15 cellular contexts compared by ENCODE assay signal in genomic region chr5:120017523-120017922, GRCh38.
DNase-seq lines count a peak whose midpoint lies in the region; FAIRE-seq and TF ChIP-seq lines count a peak whose summit lies in the region.
"Had no signal": no experiment of that assay in that cellular context is flagged by ENCODE, and none has a peak within 500 bp of the region (broad histone marks: within the 10 kb centered on the region; RNA-seq: fewer than 3 reads in every experiment).

No MANE protein-coding gene starts in this region.

- no peaks in the 10 kb centered on the region for H4K20me1 ChIP-seq in smooth muscle cell (ENCODE audit: low read depth)

- H3K4me2 ChIP-seq in smooth muscle cell: peak overlapping the region; percentile 42

- H2AFZ ChIP-seq in smooth muscle cell (ENCODE audit: low read depth): no peak overlapping the region

- in situ Hi-C loops in transverse colon (cut with MboI; ENCODE audit: low pct_ligation_motif_present in 1 of 4, low pct_unique_long_range_greater_than_20kb in 1 of 4, low sequenced_read_pairs in 3 of 4): no loop called here

- no peak for TF ChIP-seq EP300 in transverse colon (IDR thresholded peaks at IDR 0.05; ENCODE audit: low read depth)

- H3K36me3 ChIP-seq in smooth muscle cell (ENCODE audit: low read depth): no peaks in the 10 kb centered on the region
- H3K36me3 ChIP-seq in transverse colon: no peaks in the 10 kb centered on the region
- H3K36me3 ChIP-seq: adrenal gland had no signal

- no peaks in the 10 kb centered on the region for H3K79me2 ChIP-seq in smooth muscle cell (ENCODE audit: low read depth)

- H3K27ac ChIP-seq in smooth muscle cell (ENCODE audit: low read depth): no peak overlapping the region
- H3K27ac ChIP-seq in transverse colon: no peak overlapping the region
- H3K27ac ChIP-seq: adrenal gland had no signal

- TF ChIP-seq CTCF in smooth muscle cell (IDR thresholded peaks at IDR 0.05; ENCODE audit: borderline replicate concordance, insufficient read depth, poor library complexity, severe bottlenecking) (no peak), transverse colon (IDR thresholded peaks at IDR 0.05) (no peak)

- FAIRE-seq in endometrium (lab: Jason Lieb, UNC): peak; percentile 33
- FAIRE-seq: G401.6 had no signal

- no peaks in the 10 kb centered on the region for H3K9me3 ChIP-seq in smooth muscle cell (replicated peaks; ENCODE audit: low read depth)
- H3K9me3 ChIP-seq in transverse colon: no peaks in the 10 kb centered on the region
- H3K9me3 ChIP-seq: adrenal gland had no signal

- H3K4me3 ChIP-seq in smooth muscle cell: no peak overlapping the region
- no peak overlapping the region for H3K4me3 ChIP-seq in transverse colon
- H3K4me3 ChIP-seq: adrenal gland had no signal

- peak; percentile 9 for DNase-seq in GM04504 (ENCODE audit: low read depth)
- DNase-seq in NCI-H69 (lab: John Stamatoyannopoulos, UW): peak; percentile 35
- no peak for DNase-seq in smooth muscle cell (lab: John Stamatoyannopoulos, UW; ENCODE audit: unreplicated experiment)
- DNase-seq in activated T-cell treated with anti-CD3 and anti-CD28 coated beads for 4 hours: no peak
- DNase-seq in NCI-H2196 (lab: John Stamatoyannopoulos, UW; ENCODE audit: unreplicated experiment): no peak
- DNase-seq in transverse colon: no peak
- DNase-seq: activated T-cell treated with anti-CD3 and anti-CD28 coated beads, Interleukin-2, amount 50 U/mL, for 72 hours; adrenal gland; CD8-positive, alpha-beta memory T cell; cortex of kidney; NCI-H1105; NCI-H2171; NK-92 treated with Interleukin-12 subunit alpha and Interleukin-12 subunit beta, amount 100 ng/mL, for 24 hours had no signal

- H3F3A ChIP-seq in smooth muscle cell (ENCODE audit: low read depth): no peaks in the 10 kb centered on the region

- TF ChIP-seq POLR2A in transverse colon (IDR thresholded peaks at IDR 0.05): no peak

- no peaks in the 10 kb centered on the region for H3K4me1 ChIP-seq in smooth muscle cell (ENCODE audit: low read depth)
- no peaks in the 10 kb centered on the region for H3K4me1 ChIP-seq in transverse colon
- H3K4me1 ChIP-seq: adrenal gland had no signal

- no peak overlapping the region for H3K9ac ChIP-seq in smooth muscle cell (ENCODE audit: low read depth)

- H3K27me3 ChIP-seq in smooth muscle cell (ENCODE audit: low read depth) (no peaks in the 10 kb centered on the region), transverse colon (no peaks in the 10 kb centered on the region)
- H3K27me3 ChIP-seq: adrenal gland had no signal

- intact Hi-C loops in transverse colon (cut with DNase I; ENCODE audit: low total_unique reads): no loop called here

Comparison
In these comparisons a context has a peak if more than half of its experiments do, and no peak if none do; other contexts are left out.
1. DNase-seq: peak in GM04504 (single experiment) and NCI-H69 (single experiment); none in smooth muscle cell (single experiment), activated T-cell treated with anti-CD3 and anti-CD28 coated beads for 4 hours (single experiment), NCI-H2196 (single experiment) and transverse colon (single experiment).